ENCODE assay signal across 1 cellular context in the genomic region with DNA sequence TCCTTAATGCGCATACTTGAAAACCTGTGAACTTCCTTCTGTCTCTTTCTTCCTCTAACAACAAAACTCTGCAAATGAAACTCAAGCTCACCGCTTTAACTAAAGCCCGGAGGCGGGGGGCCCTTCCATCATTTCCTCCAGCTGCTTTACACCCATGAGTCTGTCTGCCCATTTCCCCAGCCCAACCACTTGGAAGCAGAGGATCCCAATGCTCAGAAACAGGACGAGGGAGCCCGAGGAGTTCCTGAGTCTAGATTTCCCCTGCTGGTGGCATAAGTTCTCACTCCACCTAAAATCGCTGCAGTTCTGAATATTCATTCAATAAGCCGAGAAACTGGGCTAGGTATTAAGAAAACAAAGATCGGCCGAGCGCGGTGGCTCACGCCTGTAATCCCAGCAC.
TF ChIP-seq lines count a peak whose summit lies in the region.

No MANE protein-coding gene starts in this region.

TF ChIP-seq in WTC11, 78 proteins besides CTCF, POLR2A, EP300 and RAD21 (continued from another document):
- TF ChIP-seq, protein P1, sequence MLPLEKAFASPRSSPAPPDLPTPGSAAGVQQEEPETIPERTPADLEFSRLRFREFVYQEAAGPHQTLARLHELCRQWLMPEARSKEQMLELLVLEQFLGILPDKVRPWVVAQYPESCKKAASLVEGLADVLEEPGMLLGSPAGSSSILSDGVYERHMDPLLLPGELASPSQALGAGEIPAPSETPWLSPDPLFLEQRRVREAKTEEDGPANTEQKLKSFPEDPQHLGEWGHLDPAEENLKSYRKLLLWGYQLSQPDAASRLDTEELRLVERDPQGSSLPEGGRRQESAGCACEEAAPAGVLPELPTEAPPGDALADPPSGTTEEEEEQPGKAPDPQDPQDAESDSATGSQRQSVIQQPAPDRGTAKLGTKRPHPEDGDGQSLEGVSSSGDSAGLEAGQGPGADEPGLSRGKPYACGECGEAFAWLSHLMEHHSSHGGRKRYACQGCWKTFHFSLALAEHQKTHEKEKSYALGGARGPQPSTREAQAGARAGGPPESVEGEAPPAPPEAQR (CRISPR knock-in tag; IDR thresholded peaks at IDR 0.05) = no peak
- TF ChIP-seq NR2C2 (CRISPR knock-in tag; IDR thresholded peaks at IDR 0.05) = no peak
- TF ChIP-seq, protein P2, sequence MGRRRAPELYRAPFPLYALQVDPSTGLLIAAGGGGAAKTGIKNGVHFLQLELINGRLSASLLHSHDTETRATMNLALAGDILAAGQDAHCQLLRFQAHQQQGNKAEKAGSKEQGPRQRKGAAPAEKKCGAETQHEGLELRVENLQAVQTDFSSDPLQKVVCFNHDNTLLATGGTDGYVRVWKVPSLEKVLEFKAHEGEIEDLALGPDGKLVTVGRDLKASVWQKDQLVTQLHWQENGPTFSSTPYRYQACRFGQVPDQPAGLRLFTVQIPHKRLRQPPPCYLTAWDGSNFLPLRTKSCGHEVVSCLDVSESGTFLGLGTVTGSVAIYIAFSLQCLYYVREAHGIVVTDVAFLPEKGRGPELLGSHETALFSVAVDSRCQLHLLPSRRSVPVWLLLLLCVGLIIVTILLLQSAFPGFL (CRISPR knock-in tag; IDR thresholded peaks at IDR 0.05; ENCODE audit: borderline replicate concordance) = no peak
- TF ChIP-seq CREM (CRISPR knock-in tag; IDR thresholded peaks at IDR 0.05) = no peak
- no peak for TF ChIP-seq SMAD3 (CRISPR knock-in tag; IDR thresholded peaks at IDR 0.05; ENCODE audit: borderline replicate concordance)
- TF ChIP-seq GRHL2 (CRISPR knock-in tag; IDR thresholded peaks at IDR 0.05; ENCODE audit: insufficient replicate concordance, severe bottlenecking) = no peak
- no peak for TF ChIP-seq OVOL2 (CRISPR knock-in tag; IDR thresholded peaks at IDR 0.05; ENCODE audit: borderline replicate concordance)
- TF ChIP-seq ZNF416 (CRISPR knock-in tag; IDR thresholded peaks at IDR 0.05) = no peak
- TF ChIP-seq, protein P3, sequence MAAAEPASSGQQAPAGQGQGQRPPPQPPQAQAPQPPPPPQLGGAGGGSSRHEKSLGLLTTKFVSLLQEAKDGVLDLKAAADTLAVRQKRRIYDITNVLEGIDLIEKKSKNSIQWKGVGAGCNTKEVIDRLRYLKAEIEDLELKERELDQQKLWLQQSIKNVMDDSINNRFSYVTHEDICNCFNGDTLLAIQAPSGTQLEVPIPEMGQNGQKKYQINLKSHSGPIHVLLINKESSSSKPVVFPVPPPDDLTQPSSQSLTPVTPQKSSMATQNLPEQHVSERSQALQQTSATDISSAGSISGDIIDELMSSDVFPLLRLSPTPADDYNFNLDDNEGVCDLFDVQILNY (CRISPR knock-in tag; IDR thresholded peaks at IDR 0.05) = no peak
- TF ChIP-seq, protein P4, sequence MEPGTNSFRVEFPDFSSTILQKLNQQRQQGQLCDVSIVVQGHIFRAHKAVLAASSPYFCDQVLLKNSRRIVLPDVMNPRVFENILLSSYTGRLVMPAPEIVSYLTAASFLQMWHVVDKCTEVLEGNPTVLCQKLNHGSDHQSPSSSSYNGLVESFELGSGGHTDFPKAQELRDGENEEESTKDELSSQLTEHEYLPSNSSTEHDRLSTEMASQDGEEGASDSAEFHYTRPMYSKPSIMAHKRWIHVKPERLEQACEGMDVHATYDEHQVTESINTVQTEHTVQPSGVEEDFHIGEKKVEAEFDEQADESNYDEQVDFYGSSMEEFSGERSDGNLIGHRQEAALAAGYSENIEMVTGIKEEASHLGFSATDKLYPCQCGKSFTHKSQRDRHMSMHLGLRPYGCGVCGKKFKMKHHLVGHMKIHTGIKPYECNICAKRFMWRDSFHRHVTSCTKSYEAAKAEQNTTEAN (CRISPR knock-in tag; IDR thresholded peaks at IDR 0.05) = no peak
- TF ChIP-seq TP53 (CRISPR knock-in tag; IDR thresholded peaks at IDR 0.05) = no peak
- TF ChIP-seq ELF4 (CRISPR knock-in tag; IDR thresholded peaks at IDR 0.05; ENCODE audit: low read depth) = no peak
- TF ChIP-seq, protein P5, sequence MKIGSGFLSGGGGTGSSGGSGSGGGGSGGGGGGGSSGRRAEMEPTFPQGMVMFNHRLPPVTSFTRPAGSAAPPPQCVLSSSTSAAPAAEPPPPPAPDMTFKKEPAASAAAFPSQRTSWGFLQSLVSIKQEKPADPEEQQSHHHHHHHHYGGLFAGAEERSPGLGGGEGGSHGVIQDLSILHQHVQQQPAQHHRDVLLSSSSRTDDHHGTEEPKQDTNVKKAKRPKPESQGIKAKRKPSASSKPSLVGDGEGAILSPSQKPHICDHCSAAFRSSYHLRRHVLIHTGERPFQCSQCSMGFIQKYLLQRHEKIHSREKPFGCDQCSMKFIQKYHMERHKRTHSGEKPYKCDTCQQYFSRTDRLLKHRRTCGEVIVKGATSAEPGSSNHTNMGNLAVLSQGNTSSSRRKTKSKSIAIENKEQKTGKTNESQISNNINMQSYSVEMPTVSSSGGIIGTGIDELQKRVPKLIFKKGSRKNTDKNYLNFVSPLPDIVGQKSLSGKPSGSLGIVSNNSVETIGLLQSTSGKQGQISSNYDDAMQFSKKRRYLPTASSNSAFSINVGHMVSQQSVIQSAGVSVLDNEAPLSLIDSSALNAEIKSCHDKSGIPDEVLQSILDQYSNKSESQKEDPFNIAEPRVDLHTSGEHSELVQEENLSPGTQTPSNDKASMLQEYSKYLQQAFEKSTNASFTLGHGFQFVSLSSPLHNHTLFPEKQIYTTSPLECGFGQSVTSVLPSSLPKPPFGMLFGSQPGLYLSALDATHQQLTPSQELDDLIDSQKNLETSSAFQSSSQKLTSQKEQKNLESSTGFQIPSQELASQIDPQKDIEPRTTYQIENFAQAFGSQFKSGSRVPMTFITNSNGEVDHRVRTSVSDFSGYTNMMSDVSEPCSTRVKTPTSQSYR (CRISPR knock-in tag; IDR thresholded peaks at IDR 0.05) = no peak
- TF ChIP-seq, protein P6, sequence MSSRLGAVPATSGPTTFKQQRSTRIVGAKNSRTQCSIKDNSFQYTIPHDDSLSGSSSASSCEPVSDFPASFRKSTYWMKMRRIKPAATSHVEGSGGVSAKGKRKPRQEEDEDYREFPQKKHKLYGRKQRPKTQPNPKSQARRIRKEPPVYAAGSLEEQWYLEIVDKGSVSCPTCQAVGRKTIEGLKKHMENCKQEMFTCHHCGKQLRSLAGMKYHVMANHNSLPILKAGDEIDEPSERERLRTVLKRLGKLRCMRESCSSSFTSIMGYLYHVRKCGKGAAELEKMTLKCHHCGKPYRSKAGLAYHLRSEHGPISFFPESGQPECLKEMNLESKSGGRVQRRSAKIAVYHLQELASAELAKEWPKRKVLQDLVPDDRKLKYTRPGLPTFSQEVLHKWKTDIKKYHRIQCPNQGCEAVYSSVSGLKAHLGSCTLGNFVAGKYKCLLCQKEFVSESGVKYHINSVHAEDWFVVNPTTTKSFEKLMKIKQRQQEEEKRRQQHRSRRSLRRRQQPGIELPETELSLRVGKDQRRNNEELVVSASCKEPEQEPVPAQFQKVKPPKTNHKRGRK (CRISPR knock-in tag; IDR thresholded peaks at IDR 0.05; ENCODE audit: borderline replicate concordance) = no peak
- TF ChIP-seq, protein P7, sequence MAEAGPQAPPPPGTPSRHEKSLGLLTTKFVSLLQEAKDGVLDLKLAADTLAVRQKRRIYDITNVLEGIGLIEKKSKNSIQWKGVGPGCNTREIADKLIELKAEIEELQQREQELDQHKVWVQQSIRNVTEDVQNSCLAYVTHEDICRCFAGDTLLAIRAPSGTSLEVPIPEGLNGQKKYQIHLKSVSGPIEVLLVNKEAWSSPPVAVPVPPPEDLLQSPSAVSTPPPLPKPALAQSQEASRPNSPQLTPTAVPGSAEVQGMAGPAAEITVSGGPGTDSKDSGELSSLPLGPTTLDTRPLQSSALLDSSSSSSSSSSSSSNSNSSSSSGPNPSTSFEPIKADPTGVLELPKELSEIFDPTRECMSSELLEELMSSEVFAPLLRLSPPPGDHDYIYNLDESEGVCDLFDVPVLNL (CRISPR knock-in tag; IDR thresholded peaks at IDR 0.05; ENCODE audit: borderline replicate concordance, low read depth) = no peak
- TF ChIP-seq, protein P8, sequence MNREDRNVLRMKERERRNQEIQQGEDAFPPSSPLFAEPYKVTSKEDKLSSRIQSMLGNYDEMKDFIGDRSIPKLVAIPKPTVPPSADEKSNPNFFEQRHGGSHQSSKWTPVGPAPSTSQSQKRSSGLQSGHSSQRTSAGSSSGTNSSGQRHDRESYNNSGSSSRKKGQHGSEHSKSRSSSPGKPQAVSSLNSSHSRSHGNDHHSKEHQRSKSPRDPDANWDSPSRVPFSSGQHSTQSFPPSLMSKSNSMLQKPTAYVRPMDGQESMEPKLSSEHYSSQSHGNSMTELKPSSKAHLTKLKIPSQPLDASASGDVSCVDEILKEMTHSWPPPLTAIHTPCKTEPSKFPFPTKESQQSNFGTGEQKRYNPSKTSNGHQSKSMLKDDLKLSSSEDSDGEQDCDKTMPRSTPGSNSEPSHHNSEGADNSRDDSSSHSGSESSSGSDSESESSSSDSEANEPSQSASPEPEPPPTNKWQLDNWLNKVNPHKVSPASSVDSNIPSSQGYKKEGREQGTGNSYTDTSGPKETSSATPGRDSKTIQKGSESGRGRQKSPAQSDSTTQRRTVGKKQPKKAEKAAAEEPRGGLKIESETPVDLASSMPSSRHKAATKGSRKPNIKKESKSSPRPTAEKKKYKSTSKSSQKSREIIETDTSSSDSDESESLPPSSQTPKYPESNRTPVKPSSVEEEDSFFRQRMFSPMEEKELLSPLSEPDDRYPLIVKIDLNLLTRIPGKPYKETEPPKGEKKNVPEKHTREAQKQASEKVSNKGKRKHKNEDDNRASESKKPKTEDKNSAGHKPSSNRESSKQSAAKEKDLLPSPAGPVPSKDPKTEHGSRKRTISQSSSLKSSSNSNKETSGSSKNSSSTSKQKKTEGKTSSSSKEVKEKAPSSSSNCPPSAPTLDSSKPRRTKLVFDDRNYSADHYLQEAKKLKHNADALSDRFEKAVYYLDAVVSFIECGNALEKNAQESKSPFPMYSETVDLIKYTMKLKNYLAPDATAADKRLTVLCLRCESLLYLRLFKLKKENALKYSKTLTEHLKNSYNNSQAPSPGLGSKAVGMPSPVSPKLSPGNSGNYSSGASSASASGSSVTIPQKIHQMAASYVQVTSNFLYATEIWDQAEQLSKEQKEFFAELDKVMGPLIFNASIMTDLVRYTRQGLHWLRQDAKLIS (CRISPR knock-in tag; IDR thresholded peaks at IDR 0.05; ENCODE audit: borderline replicate concordance) = no peak
